Comparison of ENCODE assay signal across 13 cellular contexts in genomic region chr5:32543291-32543690, GRCh38.
"Had no signal": no experiment of that assay in that cellular context is flagged by ENCODE, and none has a peak within 500 bp of the region (broad histone marks: within the 10 kb centered on the region; RNA-seq: fewer than 3 reads in every experiment).

No MANE protein-coding gene starts in this region.

- DNase-seq: activated naive CD8-positive, alpha-beta T cell treated with anti-CD3 and anti-CD28 coated beads, Interleukin-2, amount 50 U/mL, for 24 hours; activated T-cell treated with anti-CD3 and anti-CD28 coated beads for 4 hours; kidney; left ventricle myocardium superior; ovary; sigmoid colon; stimulated activated CD4-positive, alpha-beta T cell treated with anti-CD3 and anti-CD28 coated beads, Interleukin-12 subunit alpha, Interleukin-12 subunit beta, amount 100 ng/mL, for 4 hours; stimulated activated naive CD8-positive, alpha-beta T cell treated with anti-CD3 and anti-CD28 coated beads, Interleukin-15, Interleukin-2, amounts not matched to agents 100 U/mL and 50 U/mL, for 24 hours; T-helper 9 cell had no signal

- H3K9me3 ChIP-seq: ovary, sigmoid colon, suprapubic skin had no signal

- H3K27me3 Mint-ChIP-seq: activated naive CD8-positive, alpha-beta T cell treated with anti-CD3 and anti-CD28 coated beads, Interleukin-2, amount 50 U/mL, for 24 hours; type B pancreatic cell had no signal

- H3K36me3 ChIP-seq: neural progenitor cell, ovary, sigmoid colon, suprapubic skin had no signal

- H3K27ac ChIP-seq: neural progenitor cell, ovary, sigmoid colon, suprapubic skin, VCaP had no signal

- H3K27me3 ChIP-seq: neural progenitor cell, ovary, sigmoid colon, suprapubic skin had no signal

- H2AFZ ChIP-seq: neural progenitor cell had no signal

- H3K27ac Mint-ChIP-seq: neural progenitor cell, type B pancreatic cell had no signal

- H3K4me1 ChIP-seq: neural progenitor cell, sigmoid colon, suprapubic skin had no signal

- H3K4me3 Mint-ChIP-seq: neural progenitor cell, type B pancreatic cell had no signal

- H3K4me3 ChIP-seq: neural progenitor cell, ovary, sigmoid colon, suprapubic skin had no signal

- H3K9ac ChIP-seq: neural progenitor cell had no signal

- H3K36me3 Mint-ChIP-seq: neural progenitor cell, type B pancreatic cell had no signal

- H3K4me2 ChIP-seq: neural progenitor cell had no signal

- ATAC-seq: left ventricle myocardium superior had no signal
